In genomic region chr4:68349361-68350360, GRCh38 we compare ENCODE assay signal across 8 cellular contexts. TPM values are rescaled to one million over a fixed set of nuclear protein-coding genes. Genes with fewer than 3 reads are reported as not detected.
A peak's percentile ranks its signal among the peaks of the same experiment; 100 is the strongest.
DNase-seq lines count a peak whose midpoint lies in the region; ATAC-seq, FAIRE-seq and TF ChIP-seq lines count a peak whose summit lies in the region.

YTHDC1 (minus strand) TSS chr4:68350090; CDS start chr4:68349753, 337 bp downstream.

- peak; percentile 59 for DNase-seq in NCI-H1417 treated with DMSO at 0.1 percent for 48 hours (lab: John Stamatoyannopoulos, UW)
- DNase-seq in SW480 (ENCODE audit: low spot score): peak; percentile 85
- DNase-seq in activated naive CD8-positive, alpha-beta T cell treated with anti-CD3 and anti-CD28 coated beads, Interleukin-2, amount 50 U/mL, for 24 hours: peak; percentile 94
- peak; percentile 98 for DNase-seq in Right ventricle myocardium superior
- peak; percentile 94 to 97 (median 96) for DNase-seq in pancreas
- peak; percentile 97 for DNase-seq in tibial artery

- peak within 1 kb of the TSS; percentile 93 for H3K4me3 Mint-ChIP-seq in activated naive CD8-positive, alpha-beta T cell treated with anti-CD3 and anti-CD28 coated beads, Interleukin-2, amount 50 U/mL, for 24 hours

- no peaks in the 10 kb centered on the region for H3K9me3 Mint-ChIP-seq in activated naive CD8-positive, alpha-beta T cell treated with anti-CD3 and anti-CD28 coated beads, Interleukin-2, amount 50 U/mL, for 24 hours

- H3K4me1 ChIP-seq in pancreas (peaks cover 12 to 21% (median 16%) of the 10 kb centered on the region in 3 donors), tibial artery (peaks cover 0 to 40% (median 9%) of the 10 kb centered on the region in 4 donors)

- peak within 1 kb of the TSS; percentile 92 for H3K27ac Mint-ChIP-seq in activated naive CD8-positive, alpha-beta T cell treated with anti-CD3 and anti-CD28 coated beads, Interleukin-2, amount 50 U/mL, for 24 hours

- H3K4me1 Mint-ChIP-seq in activated naive CD8-positive, alpha-beta T cell treated with anti-CD3 and anti-CD28 coated beads, Interleukin-2, amount 50 U/mL, for 24 hours: peaks cover 40% of the 10 kb centered on the region

- H3K36me3 Mint-ChIP-seq in activated naive CD8-positive, alpha-beta T cell treated with anti-CD3 and anti-CD28 coated beads, Interleukin-2, amount 50 U/mL, for 24 hours (ENCODE audit: low read depth): peaks cover 17% of the 10 kb centered on the region

- peak within 1 kb of the TSS; percentile 95 to 100 (median 98) for H3K27ac ChIP-seq in pancreas
- H3K27ac ChIP-seq in tibial artery: peak within 1 kb of the TSS; percentile 98 to 99

- TF ChIP-seq CTCF in GM12873 (IDR thresholded peaks at IDR 0.05; ENCODE audit: insufficient read depth, low read depth, low read length, missing control alignments) (peak; percentile 1), pancreas (IDR thresholded peaks at IDR 0.05) (no peak), tibial artery (IDR thresholded peaks at IDR 0.05) (no peak)

- peak within 1 kb of the TSS; percentile 75 to 82 (median 78) for H3K4me3 ChIP-seq in pancreas
- H3K4me3 ChIP-seq in tibial artery: peak within 1 kb of the TSS; percentile 83 to 86

- intact Hi-C loops in Right ventricle myocardium superior (cut with DNase I): no loop called here
- intact Hi-C loops in pancreas (cut with DNase I): no loop called here
- intact Hi-C loops in tibial artery (cut with DNase I; ENCODE audit: low total_unique reads): no loop called here

- peak; percentile 91 for FAIRE-seq in pancreas (lab: Jason Lieb, UNC)

- H3K27me3 ChIP-seq in pancreas: no peaks in the 10 kb centered on the region
- H3K27me3 ChIP-seq in tibial artery: no peaks in the 10 kb centered on the region

- H3K36me3 ChIP-seq in pancreas: no peaks in the 10 kb centered on the region
- no peaks in the 10 kb centered on the region for H3K36me3 ChIP-seq in tibial artery

- no peaks in the 10 kb centered on the region for H3K27me3 Mint-ChIP-seq in activated naive CD8-positive, alpha-beta T cell treated with anti-CD3 and anti-CD28 coated beads, Interleukin-2, amount 50 U/mL, for 24 hours

- ATAC-seq in HG02763 (IDR thresholded peaks at IDR 0.05; ENCODE audit: unreplicated experiment) (peak; percentile 98), Right ventricle myocardium superior (ENCODE audit: poor library complexity) (peak; percentile 99), pancreas (peak; percentile 95 to 98 (median 98))
- ATAC-seq in activated naive CD8-positive, alpha-beta T cell treated with anti-CD3 and anti-CD28 coated beads, Interleukin-2, amount 50 U/mL, for 24 hours: peak; percentile 98

- WGBS in pancreas, 2 donors: 1% methylated on average over 79 of the region's 79 CpGs

- H3K9me3 ChIP-seq in pancreas (no peaks in the 10 kb centered on the region), tibial artery (no peaks in the 10 kb centered on the region)

RNA-seq across cellular contexts. Expression of gene YTHDC1, which starts in this region (rescaled TPM):
- 50.0 TPM for total RNA-seq in Right ventricle myocardium superior
- 10 to 100 TPM; 31.5 to 58.8 (median 37.9) TPM for total RNA-seq in pancreas
- 10 to 100 TPM; 31.1 to 43.5 TPM for polyA plus RNA-seq in pancreas

Comparison
In these comparisons a context has a peak if more than half of its experiments do, and no peak if none do; other contexts are left out.
1. Peak in every context shown above with its lines: DNase-seq, ATAC-seq, H3K4me3 ChIP-seq and H3K27ac ChIP-seq.